ENCODE assay signal across 8 cellular contexts in genomic region chr1:150186789-150187559, GRCh38. TPM values are rescaled to one million over a fixed set of nuclear protein-coding genes. Genes with fewer than 3 reads are reported as not detected.
A peak's percentile ranks its signal among the peaks of the same experiment; 100 is the strongest.
DNase-seq lines count a peak whose midpoint lies in the region; ATAC-seq and TF ChIP-seq lines count a peak whose summit lies in the region.

No MANE protein-coding gene starts in this region.

- in situ Hi-C loops in brain microvascular endothelial cell (cut with HindIII; ENCODE audit: low pct_ligation_motif_present, low sequenced_read_pairs): loop anchor here (25.0 kb wide), 1 partner anchor 100 kb away; no protein-coding TSS in a partner anchor

- H3K9ac ChIP-seq in Karpas-422 (ENCODE audit: low read length): no peak overlapping the region

- no peak overlapping the region for H3K4me2 ChIP-seq in Karpas-422 (ENCODE audit: low read depth, low read length, poor library complexity, severe bottlenecking)

- no peak for ATAC-seq in GM21381 (IDR thresholded peaks at IDR 0.05; ENCODE audit: unreplicated experiment)

- no peaks in the 10 kb centered on the region for H3K4me1 ChIP-seq in Karpas-422 (ENCODE audit: low read length)

- no peaks in the 10 kb centered on the region for H4K20me1 ChIP-seq in Karpas-422 (ENCODE audit: insufficient read depth, low read depth, low read length)

- H3K9me3 ChIP-seq in Karpas-422 (ENCODE audit: low read length): no peaks in the 10 kb centered on the region

- no peak overlapping the region for H3K4me3 ChIP-seq in Karpas-422 (ENCODE audit: low read length)
- H3K4me3 ChIP-seq in brain microvascular endothelial cell (ENCODE audit: low read depth, low read length): peak overlapping the region; percentile 30

- no peak overlapping the region for H2AFZ ChIP-seq in Karpas-422 (ENCODE audit: low read length)

- H3K27ac ChIP-seq in Karpas-422 (ENCODE audit: low read length) (no peak overlapping the region), brain microvascular endothelial cell (peak overlapping the region; percentile 90)

- H3K79me2 ChIP-seq in Karpas-422 (ENCODE audit: low read length): no peaks in the 10 kb centered on the region

- H3K9me2 ChIP-seq in Karpas-422 (replicated peaks; ENCODE audit: insufficient read depth, low read length): no peaks in the 10 kb centered on the region

- TF ChIP-seq CTCF in brain microvascular endothelial cell (IDR thresholded peaks at IDR 0.05; ENCODE audit: low read depth, low read length, missing control alignments): peak; percentile 45

- DNase-seq in DMS79 (lab: John Stamatoyannopoulos, UW): peak; percentile 13
- DNase-seq in Karpas-422: peak; percentile 88
- DNase-seq in RPMI7951 (ENCODE audit: low read depth): peak; percentile 45
- peak; percentile 74 for DNase-seq in brain microvascular endothelial cell
- peak; percentile 57 for DNase-seq in kidney tubule cell (ENCODE audit: low spot score)
- DNase-seq in superior temporal gyrus (ENCODE audit: extremely low spot score): peak; percentile 79
- no peak for DNase-seq in 8988T

- H3K27me3 ChIP-seq in Karpas-422 (ENCODE audit: low read length) (no peaks in the 10 kb centered on the region), brain microvascular endothelial cell (replicated peaks) (no peaks in the 10 kb centered on the region)

- H3K36me3 ChIP-seq in Karpas-422 (ENCODE audit: insufficient read depth, low read length) (no peaks in the 10 kb centered on the region), brain microvascular endothelial cell (replicated peaks) (no peaks in the 10 kb centered on the region)

RNA-seq across cellular contexts. Expression of gene PLEKHO1, which starts 37.3 kb away (rescaled TPM):
- total RNA-seq in Karpas-422 (2014; rRNA removed; shearing (Covaris generic); ENCODE audit: low replicate concordance): 1.6 and 3.8 TPM in 2 replicates
- 31.9 and 36.2 TPM in 2 replicates for total RNA-seq in RPMI7951 (2014; rRNA removed; shearing (Covaris generic))

RNA-seq across cellular contexts. Expression of gene ANP32E, which starts 48.9 kb away (rescaled TPM):
- 43.2 and 77.4 TPM in 2 replicates for total RNA-seq in Karpas-422 (2014; rRNA removed; shearing (Covaris generic); ENCODE audit: low replicate concordance)
- 41.5 and 45.1 TPM in 2 replicates for total RNA-seq in RPMI7951 (2014; rRNA removed; shearing (Covaris generic))
